23 cellular contexts compared by ENCODE assay signal in the genomic region with DNA sequence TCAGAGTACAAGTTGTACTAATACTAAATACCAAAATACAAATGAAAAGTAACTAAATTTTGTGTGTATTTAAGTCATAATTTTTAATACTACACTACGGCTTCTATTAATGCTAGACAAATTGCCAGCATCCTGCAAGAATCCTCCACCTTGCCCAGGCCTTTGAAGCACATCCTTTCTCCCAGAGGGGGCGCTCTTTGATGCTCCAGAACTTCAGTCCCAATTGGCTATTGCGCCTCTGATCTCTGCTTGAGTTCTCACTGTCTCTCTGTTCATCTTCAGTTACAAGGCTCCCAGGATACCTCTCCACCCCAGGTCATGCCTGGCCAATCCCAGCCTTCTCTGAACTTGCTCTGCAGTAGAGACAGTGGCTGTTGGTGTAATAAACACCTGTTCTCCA.
DNase-seq lines count a peak whose midpoint lies in the region; ATAC-seq and TF ChIP-seq lines count a peak whose summit lies in the region.
"Had no signal": no experiment of that assay in that cellular context is flagged by ENCODE, and none has a peak within 500 bp of the region (broad histone marks: within the 10 kb centered on the region; RNA-seq: fewer than 3 reads in every experiment).

No MANE protein-coding gene starts in this region.

- H3K4me1 ChIP-seq in Karpas-422 (ENCODE audit: low read length) = no peaks in the 10 kb centered on the region

- no peaks in the 10 kb centered on the region for H3K9me3 ChIP-seq in Karpas-422 (ENCODE audit: low read length)
- H3K9me3 ChIP-seq: ascending aorta, HAP-1, heart left ventricle, MG63, upper lobe of left lung had no signal

- no peak overlapping the region for H3K27ac Mint-ChIP-seq in WTC11
- H3K27ac Mint-ChIP-seq in activated T-helper 2 cell treated with anti-CD3 and anti-CD28 coated beads, Interferon-gamma antibody, Interleukin-2, Interleukin-4, amounts not matched to agents 10 μg/mL and 5 μg/mL and 100 μg/mL, durations not matched to agents 14 hours and 24 hours and 36 hours = no peak overlapping the region
- H3K27ac Mint-ChIP-seq: activated B cell treated with CpG ODN at 0.5 μM for 24 hours; activated naive CD8-positive, alpha-beta T cell; CD8-positive, alpha-beta memory T cell had no signal

- no peak overlapping the region for H3K27ac ChIP-seq in Karpas-422 (ENCODE audit: low read length)
- H3K27ac ChIP-seq: ascending aorta, heart left ventricle, upper lobe of left lung had no signal

- POLR2A ChIA-PET in WTC11 (lab: Charles Lee) = no interaction called here

- peaks cover 79% of the 10 kb centered on the region for H3K4me1 Mint-ChIP-seq in WTC11
- no peaks in the 10 kb centered on the region for H3K4me1 Mint-ChIP-seq in activated T-helper 2 cell treated with anti-CD3 and anti-CD28 coated beads, Interferon-gamma antibody, Interleukin-2, Interleukin-4, amounts not matched to agents 10 μg/mL and 5 μg/mL and 100 μg/mL, durations not matched to agents 14 hours and 24 hours and 36 hours (ENCODE audit: low read depth)
- H3K4me1 Mint-ChIP-seq: activated B cell treated with CpG ODN at 0.5 μM for 24 hours; CD8-positive, alpha-beta memory T cell had no signal

- TF ChIP-seq CTCF in GM06990 (IDR thresholded peaks at IDR 0.05; ENCODE audit: insufficient read depth, low read length, poor library complexity, severe bottlenecking) = peak; percentile 5
- peak; percentile 60 for TF ChIP-seq CTCF in WTC11 (IDR thresholded peaks at IDR 0.05)

- no peaks in the 10 kb centered on the region for H3K36me3 Mint-ChIP-seq in WTC11
- H3K36me3 Mint-ChIP-seq in activated T-helper 2 cell treated with anti-CD3 and anti-CD28 coated beads, Interferon-gamma antibody, Interleukin-2, Interleukin-4, amounts not matched to agents 10 μg/mL and 5 μg/mL and 100 μg/mL, durations not matched to agents 14 hours and 24 hours and 36 hours (ENCODE audit: low read depth) = no peaks in the 10 kb centered on the region
- H3K36me3 Mint-ChIP-seq: activated naive CD8-positive, alpha-beta T cell; CD8-positive, alpha-beta memory T cell had no signal

- H3K36me3 ChIP-seq in GM06990 (ENCODE audit: control insufficient read depth, insufficient read depth, low read length) = no peaks in the 10 kb centered on the region
- H3K36me3 ChIP-seq in Karpas-422 (ENCODE audit: insufficient read depth, low read length) = no peaks in the 10 kb centered on the region
- H3K36me3 ChIP-seq: ascending aorta, HAP-1, heart left ventricle, MG63, upper lobe of left lung had no signal

- no peak overlapping the region for H3K4me2 ChIP-seq in Karpas-422 (ENCODE audit: low read depth, low read length, poor library complexity, severe bottlenecking)

- CTCF ChIA-PET in WTC11 (lab: Charles Lee) = no interaction called here

- no peak overlapping the region for H3K4me3 Mint-ChIP-seq in WTC11
- no peak overlapping the region for H3K4me3 Mint-ChIP-seq in activated T-helper 2 cell treated with anti-CD3 and anti-CD28 coated beads, Interferon-gamma antibody, Interleukin-2, Interleukin-4, amounts not matched to agents 10 μg/mL and 5 μg/mL and 100 μg/mL, durations not matched to agents 14 hours and 24 hours and 36 hours (ENCODE audit: low read depth)
- H3K4me3 Mint-ChIP-seq: activated B cell treated with CpG ODN at 0.5 μM for 24 hours; activated naive CD8-positive, alpha-beta T cell; CD8-positive, alpha-beta memory T cell had no signal

- peaks cover 5% of the 10 kb centered on the region; the same call in 1 of the 2 replicates for H3K9me3 Mint-ChIP-seq in WTC11
- H3K9me3 Mint-ChIP-seq in activated T-helper 2 cell treated with anti-CD3 and anti-CD28 coated beads, Interferon-gamma antibody, Interleukin-2, Interleukin-4, amounts not matched to agents 10 μg/mL and 5 μg/mL and 100 μg/mL, durations not matched to agents 14 hours and 24 hours and 36 hours = no peaks in the 10 kb centered on the region
- H3K9me3 Mint-ChIP-seq: activated B cell treated with CpG ODN at 0.5 μM for 24 hours had no signal

- H3K79me2 ChIP-seq in Karpas-422 (ENCODE audit: low read length) = no peaks in the 10 kb centered on the region

- H3K4me3 ChIP-seq in GM06990 (replicated peaks; ENCODE audit: low read depth, low read length) = no peak overlapping the region
- no peak overlapping the region for H3K4me3 ChIP-seq in Karpas-422 (ENCODE audit: low read length)
- H3K4me3 ChIP-seq: ascending aorta, HAP-1, heart left ventricle, MG63, upper lobe of left lung had no signal

- no peak overlapping the region for H2AFZ ChIP-seq in Karpas-422 (ENCODE audit: low read length)

- ATAC-seq in WTC11 = peak; percentile 16
- no peak for ATAC-seq in HG03442 (IDR thresholded peaks at IDR 0.05; ENCODE audit: unreplicated experiment)
- ATAC-seq: heart left ventricle, left cardiac atrium had no signal

- intact Hi-C loops in activated T-helper 2 cell treated with anti-CD3 and anti-CD28 coated beads, Interferon-gamma antibody, Interleukin-2, Interleukin-4, amounts not matched to agents 10 μg/mL and 5 μg/mL and 100 μg/mL, durations not matched to agents 14 hours and 24 hours and 36 hours (cut with micrococcal nuclease) = no loop called here

- DNase-seq in GM06990 (ENCODE audit: extremely low read depth, insufficient read length) (no peak), Karpas-422 (peak; percentile 47), WTC11 (ENCODE audit: low spot score) (peak; percentile 52), iPS-NIHi7 (ENCODE audit: extremely low spot score) (peak; percentile 44), SIG-M5 treated with dmso at 0.1 percent for 504 hours (lab: John Stamatoyannopoulos, UW; ENCODE audit: unreplicated experiment) (no peak)
- DNase-seq in activated CD4-positive, alpha-beta T cell treated with anti-CD3 and anti-CD28 coated beads for 4 hours = no peak
- no peak for DNase-seq in activated T-helper 2 cell treated with anti-CD3 and anti-CD28 coated beads, Interferon-gamma antibody, Interleukin-2, Interleukin-4, amounts not matched to agents 10 μg/mL and 5 μg/mL and 100 μg/mL, durations not matched to agents 14 hours and 24 hours and 36 hours (ENCODE audit: low spot score)
- DNase-seq: activated B cell treated with CpG ODN at 0.5 μM for 24 hours; activated CD4-positive, alpha-beta T cell treated with anti-CD3 and anti-CD28 coated beads, Interleukin-2, amount 50 U/mL, for 4 hours; activated CD8-positive, alpha-beta memory T cell treated with anti-CD3 and anti-CD28 coated beads, Interleukin-2, amount 50 U/mL, for 4 hours; CD8-positive, alpha-beta memory T cell; DMS79; heart left ventricle; left cardiac atrium; mammary epithelial cell; MG63; NCI-H1694 treated with DMSO at 0.1 percent for 48 hours; T-helper 9 cell; upper lobe of left lung had no signal

- no peaks in the 10 kb centered on the region for H3K27me3 Mint-ChIP-seq in WTC11 (ENCODE audit: low read depth)
- no peaks in the 10 kb centered on the region for H3K27me3 Mint-ChIP-seq in activated T-helper 2 cell treated with anti-CD3 and anti-CD28 coated beads, Interferon-gamma antibody, Interleukin-2, Interleukin-4, amounts not matched to agents 10 μg/mL and 5 μg/mL and 100 μg/mL, durations not matched to agents 14 hours and 24 hours and 36 hours (ENCODE audit: low read depth)
- H3K27me3 Mint-ChIP-seq: CD8-positive, alpha-beta memory T cell had no signal

- H3K27me3 ChIP-seq in GM06990 (replicated peaks; ENCODE audit: control insufficient read depth, insufficient read depth, low read length) (no peaks in the 10 kb centered on the region), Karpas-422 (ENCODE audit: low read length) (no peaks in the 10 kb centered on the region)
- H3K27me3 ChIP-seq: ascending aorta, heart left ventricle, MG63, upper lobe of left lung had no signal

- no peaks in the 10 kb centered on the region for H3K9me2 ChIP-seq in Karpas-422 (replicated peaks; ENCODE audit: insufficient read depth, low read length)

- H3K9ac ChIP-seq in Karpas-422 (ENCODE audit: low read length) = no peak overlapping the region

- no peaks in the 10 kb centered on the region for H4K20me1 ChIP-seq in Karpas-422 (ENCODE audit: insufficient read depth, low read depth, low read length)

TF ChIP-seq in WTC11, 78 proteins besides CTCF, POLR2A, EP300 and RAD21 (continues in another document):
- TF ChIP-seq, protein P1, sequence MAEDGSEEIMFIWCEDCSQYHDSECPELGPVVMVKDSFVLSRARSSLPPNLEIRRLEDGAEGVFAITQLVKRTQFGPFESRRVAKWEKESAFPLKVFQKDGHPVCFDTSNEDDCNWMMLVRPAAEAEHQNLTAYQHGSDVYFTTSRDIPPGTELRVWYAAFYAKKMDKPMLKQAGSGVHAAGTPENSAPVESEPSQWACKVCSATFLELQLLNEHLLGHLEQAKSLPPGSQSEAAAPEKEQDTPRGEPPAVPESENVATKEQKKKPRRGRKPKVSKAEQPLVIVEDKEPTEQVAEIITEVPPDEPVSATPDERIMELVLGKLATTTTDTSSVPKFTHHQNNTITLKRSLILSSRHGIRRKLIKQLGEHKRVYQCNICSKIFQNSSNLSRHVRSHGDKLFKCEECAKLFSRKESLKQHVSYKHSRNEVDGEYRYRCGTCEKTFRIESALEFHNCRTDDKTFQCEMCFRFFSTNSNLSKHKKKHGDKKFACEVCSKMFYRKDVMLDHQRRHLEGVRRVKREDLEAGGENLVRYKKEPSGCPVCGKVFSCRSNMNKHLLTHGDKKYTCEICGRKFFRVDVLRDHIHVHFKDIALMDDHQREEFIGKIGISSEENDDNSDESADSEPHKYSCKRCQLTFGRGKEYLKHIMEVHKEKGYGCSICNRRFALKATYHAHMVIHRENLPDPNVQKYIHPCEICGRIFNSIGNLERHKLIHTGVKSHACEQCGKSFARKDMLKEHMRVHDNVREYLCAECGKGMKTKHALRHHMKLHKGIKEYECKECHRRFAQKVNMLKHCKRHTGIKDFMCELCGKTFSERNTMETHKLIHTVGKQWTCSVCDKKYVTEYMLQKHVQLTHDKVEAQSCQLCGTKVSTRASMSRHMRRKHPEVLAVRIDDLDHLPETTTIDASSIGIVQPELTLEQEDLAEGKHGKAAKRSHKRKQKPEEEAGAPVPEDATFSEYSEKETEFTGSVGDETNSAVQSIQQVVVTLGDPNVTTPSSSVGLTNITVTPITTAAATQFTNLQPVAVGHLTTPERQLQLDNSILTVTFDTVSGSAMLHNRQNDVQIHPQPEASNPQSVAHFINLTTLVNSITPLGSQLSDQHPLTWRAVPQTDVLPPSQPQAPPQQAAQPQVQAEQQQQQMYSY (CRISPR knock-in tag; IDR thresholded peaks at IDR 0.05) = no peak
- TF ChIP-seq ZBTB21 (CRISPR knock-in tag; IDR thresholded peaks at IDR 0.05; ENCODE audit: borderline replicate concordance) (no peak), NR2C2 (CRISPR knock-in tag; IDR thresholded peaks at IDR 0.05) (no peak), CREM (CRISPR knock-in tag; IDR thresholded peaks at IDR 0.05) (no peak)
- TF ChIP-seq, protein P2, sequence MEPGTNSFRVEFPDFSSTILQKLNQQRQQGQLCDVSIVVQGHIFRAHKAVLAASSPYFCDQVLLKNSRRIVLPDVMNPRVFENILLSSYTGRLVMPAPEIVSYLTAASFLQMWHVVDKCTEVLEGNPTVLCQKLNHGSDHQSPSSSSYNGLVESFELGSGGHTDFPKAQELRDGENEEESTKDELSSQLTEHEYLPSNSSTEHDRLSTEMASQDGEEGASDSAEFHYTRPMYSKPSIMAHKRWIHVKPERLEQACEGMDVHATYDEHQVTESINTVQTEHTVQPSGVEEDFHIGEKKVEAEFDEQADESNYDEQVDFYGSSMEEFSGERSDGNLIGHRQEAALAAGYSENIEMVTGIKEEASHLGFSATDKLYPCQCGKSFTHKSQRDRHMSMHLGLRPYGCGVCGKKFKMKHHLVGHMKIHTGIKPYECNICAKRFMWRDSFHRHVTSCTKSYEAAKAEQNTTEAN (CRISPR knock-in tag; IDR thresholded peaks at IDR 0.05) = no peak

Comparison
In these comparisons a context has a peak if more than half of its experiments do, and no peak if none do; other contexts are left out.
1. DNase-seq: peak in Karpas-422 (single experiment), WTC11 (single experiment) and iPS-NIHi7 (single experiment); none in GM06990 (single experiment), SIG-M5 treated with dmso at 0.1 percent for 504 hours (single experiment), activated CD4-positive, alpha-beta T cell treated with anti-CD3 and anti-CD28 coated beads for 4 hours (0 of 2) and activated T-helper 2 cell treated with anti-CD3 and anti-CD28 coated beads, Interferon-gamma antibody, Interleukin-2, Interleukin-4, amounts not matched to agents 10 μg/mL and 5 μg/mL and 100 μg/mL, durations not matched to agents 14 hours and 24 hours and 36 hours (single experiment).